8 cellular contexts compared by ENCODE assay signal in genomic region chr10:104322416-104322782, GRCh38. TPM values are rescaled to one million over a fixed set of nuclear protein-coding genes. Genes with fewer than 3 reads are reported as not detected.
A peak's percentile ranks its signal among the peaks of the same experiment; 100 is the strongest.
DNase-seq lines count a peak whose midpoint lies in the region; ATAC-seq lines count a peak whose summit lies in the region.

No MANE protein-coding gene starts in this region.

- POLR2A ChIA-PET in naive thymus-derived CD4-positive, alpha-beta T cell (lab: Charles Lee), result interaction anchor here (1.3 to 4.3 kb wide), 5 partner anchors 11 to 24 kb away, joined by 4 to 38 read pairs (median 15); partner anchors contain the start of gene ITPRIP

- peaks cover 93% of the 10 kb centered on the region for H3K4me1 Mint-ChIP-seq in activated naive CD4-positive, alpha-beta T cell treated with anti-CD3 and anti-CD28 coated beads, Interleukin-2, amount 10 ng/mL, durations not matched to agents 7 days and 5 days
- peaks cover 83 to 100% (median 99%) of the 10 kb centered on the region in 7 donors for H3K4me1 Mint-ChIP-seq in naive thymus-derived CD4-positive, alpha-beta T cell

- peak overlapping the region; percentile 59 for H3K27ac ChIP-seq in naive thymus-derived CD4-positive, alpha-beta T cell (ENCODE audit: low read depth, low read length)

- no peaks in the 10 kb centered on the region for H3K36me3 ChIP-seq in naive thymus-derived CD4-positive, alpha-beta T cell (ENCODE audit: control insufficient read depth in 2 of 3, insufficient read depth in 3 of 3, low read length in 3 of 3)

- H3K4me3 Mint-ChIP-seq in activated naive CD4-positive, alpha-beta T cell treated with anti-CD3 and anti-CD28 coated beads, Interleukin-2, amount 10 ng/mL, durations not matched to agents 7 days and 5 days, result peak overlapping the region; percentile 65
- H3K4me3 Mint-ChIP-seq in naive thymus-derived CD4-positive, alpha-beta T cell, result peak overlapping the region; percentile 72 to 93 (median 82)

- peak overlapping the region; percentile 38 for H3K4me3 ChIP-seq in naive thymus-derived CD4-positive, alpha-beta T cell (ENCODE audit: low read length)

- no peaks in the 10 kb centered on the region for H3K27me3 Mint-ChIP-seq in activated naive CD4-positive, alpha-beta T cell treated with anti-CD3 and anti-CD28 coated beads, Interleukin-2, amount 10 ng/mL, durations not matched to agents 7 days and 5 days
- H3K27me3 Mint-ChIP-seq in naive thymus-derived CD4-positive, alpha-beta T cell, result no peaks in the 10 kb centered on the region

- peaks cover 58% of the 10 kb centered on the region for H3K36me3 Mint-ChIP-seq in activated naive CD4-positive, alpha-beta T cell treated with anti-CD3 and anti-CD28 coated beads, Interleukin-2, amount 10 ng/mL, durations not matched to agents 7 days and 5 days
- peaks cover 0 to 17% (median 4%) of the 10 kb centered on the region in 5 donors for H3K36me3 Mint-ChIP-seq in naive thymus-derived CD4-positive, alpha-beta T cell

- peak overlapping the region; percentile 90 for H3K27ac Mint-ChIP-seq in activated naive CD4-positive, alpha-beta T cell treated with anti-CD3 and anti-CD28 coated beads, Interleukin-2, amount 10 ng/mL, durations not matched to agents 7 days and 5 days
- peak overlapping the region; percentile 89 to 96 (median 94) for H3K27ac Mint-ChIP-seq in naive thymus-derived CD4-positive, alpha-beta T cell

- no peaks in the 10 kb centered on the region for H3K9me3 Mint-ChIP-seq in activated naive CD4-positive, alpha-beta T cell treated with anti-CD3 and anti-CD28 coated beads, Interleukin-2, amount 10 ng/mL, durations not matched to agents 7 days and 5 days
- H3K9me3 Mint-ChIP-seq in naive thymus-derived CD4-positive, alpha-beta T cell, result peaks cover 0 to 1% (median 0%) of the 10 kb centered on the region in 11 donors

- peak; percentile 63 for ATAC-seq in GM18498 (IDR thresholded peaks at IDR 0.05; ENCODE audit: unreplicated experiment)
- peak; percentile 43 for ATAC-seq in HG03378 (IDR thresholded peaks at IDR 0.05; ENCODE audit: unreplicated experiment)
- peak; percentile 44 for ATAC-seq in naive thymus-derived CD4-positive, alpha-beta T cell

- H3K9me3 ChIP-seq in naive thymus-derived CD4-positive, alpha-beta T cell (ENCODE audit: control insufficient read depth in 2 of 3, low read length in 3 of 3), result no peaks in the 10 kb centered on the region

- H3K27me3 ChIP-seq in naive thymus-derived CD4-positive, alpha-beta T cell (ENCODE audit: control insufficient read depth in 2 of 2, insufficient read depth in 2 of 2, low read length in 2 of 2), result no peaks in the 10 kb centered on the region

- CTCF ChIA-PET in activated naive CD4-positive, alpha-beta T cell treated with anti-CD3 and anti-CD28 coated beads, Interleukin-2, amount 10 ng/mL, durations not matched to agents 7 days and 5 days (lab: Charles Lee), result interaction anchor here (0.7 to 5.2 kb wide), 9 partner anchors 9 to 48 kb away, joined by 3 to 40 read pairs (median 4); no protein-coding TSS in a partner anchor
- CTCF ChIA-PET in naive thymus-derived CD4-positive, alpha-beta T cell (lab: Charles Lee), result interaction anchor here (1.1 to 5.0 kb wide), 9 partner anchors 10 to 34 kb away, joined by 3 to 49 read pairs (median 4); no protein-coding TSS in a partner anchor

- DNase-seq in activated naive CD4-positive, alpha-beta T cell treated with anti-CD3 and anti-CD28 coated beads, Interleukin-2, amount 10 ng/mL, durations not matched to agents 7 days and 5 days, result peak; percentile 62
- DNase-seq in naive thymus-derived CD4-positive, alpha-beta T cell, result no peak
- DNase-seq in NCI-H1048 (lab: John Stamatoyannopoulos, UW) (no peak), NCI-H1105 (lab: John Stamatoyannopoulos, UW) (no peak), hepatic stellate cell (ENCODE audit: low spot score) (no peak), RKO (ENCODE audit: low spot score) (no peak)

- peaks cover 54 to 97% of the 10 kb centered on the region in 2 donors for H3K4me1 ChIP-seq in naive thymus-derived CD4-positive, alpha-beta T cell (ENCODE audit: control insufficient read depth in 2 of 2, insufficient read depth in 2 of 2, low read length in 2 of 2)

- intact Hi-C loops in naive thymus-derived CD4-positive, alpha-beta T cell (cut with micrococcal nuclease), result loop anchor here (1.0 to 2.0 kb wide), 5 partner anchors 11 to 17 kb away; partner anchors contain the start of gene ITPRIP (in 1 of the 2)

RNA-seq across cellular contexts. Expression of gene ITPRIP, which starts 15.9 kb away (rescaled TPM):
- total RNA-seq in naive thymus-derived CD4-positive, alpha-beta T cell, result 100 to 1,000 TPM in 1 of 5 experiments, 10 to 100 TPM in 4; 20.0 to 129 (median 27.8) TPM
- 10 to 100 TPM; 17.8 to 18.0 TPM for polyA plus RNA-seq in naive thymus-derived CD4-positive, alpha-beta T cell

RNA-seq across cellular contexts. Expression of gene CFAP58, which starts 31.2 kb away (rescaled TPM):
- total RNA-seq in naive thymus-derived CD4-positive, alpha-beta T cell, result under 1 TPM in 1 of 5 experiments, not detected in 4; 0.17 TPM
- polyA plus RNA-seq in naive thymus-derived CD4-positive, alpha-beta T cell, result not detected

RNA-seq across cellular contexts. Expression of gene GSTO2, which starts 53.4 kb away (rescaled TPM):
- 1 to 10 TPM; 1.1 to 2.5 (median 1.4) TPM for total RNA-seq in naive thymus-derived CD4-positive, alpha-beta T cell
- polyA plus RNA-seq in naive thymus-derived CD4-positive, alpha-beta T cell, result 1 to 10 TPM; 1.0 to 1.3 TPM
